ENCODE assay signal across 20 cellular contexts in genomic region chr14:20572382-20572990, GRCh38. TPM values are rescaled to one million over a fixed set of nuclear protein-coding genes. Genes with fewer than 3 reads are reported as not detected.
"Had no signal": no experiment of that assay in that cellular context is flagged by ENCODE, and none has a peak within 500 bp of the region (broad histone marks: within the 10 kb centered on the region; RNA-seq: fewer than 3 reads in every experiment).

No MANE protein-coding gene starts in this region.

RNA-seq across cellular contexts. Expression of gene RNASE9, which starts 11.6 kb away (rescaled TPM):
- total RNA-seq: activated CD4-positive, alpha-beta memory T cell treated with anti-CD3 and anti-CD28 coated beads for 36 hours; activated CD4-positive, alpha-beta T cell treated with anti-CD3 and anti-CD28 coated beads for 36 hours; activated CD4-positive, alpha-beta T cell treated with anti-CD3 and anti-CD28 coated beads, Interleukin-2, amount 10 ng/mL, durations not matched to agents 24 days and 14 days; activated CD8-positive, alpha-beta memory T cell treated with anti-CD3 and anti-CD28 coated beads for 36 hours; activated CD8-positive, alpha-beta memory T cell treated with anti-CD3 and anti-CD28 coated beads, Interleukin-2, amount 10 ng/mL, durations not matched to agents 7 days and 5 days; activated CD8-positive, alpha-beta T cell treated with anti-CD3 and anti-CD28 coated beads, Interleukin-2, amount 10 ng/mL, durations not matched to agents 7 days and 5 days; activated naive CD4-positive, alpha-beta T cell treated with anti-CD3 and anti-CD28 coated beads for 36 hours; activated naive CD8-positive, alpha-beta T cell treated with anti-CD3 and anti-CD28 coated beads for 36 hours; activated T-helper 1 cell treated with anti-CD3 and anti-CD28 coated beads, Interleukin-12 subunit alpha, Interleukin-12 subunit beta, Interleukin-2, Interleukin-4 antibody, amounts not matched to agents 30 ng/mL and 10 ng/mL and 1 ng/mL, durations not matched to agents 14 hours and 24 hours and 36 hours; activated T-helper 2 cell treated with anti-CD3 and anti-CD28 coated beads, Interferon-gamma antibody, Interleukin-2, Interleukin-4, amounts not matched to agents 10 μg/mL and 5 μg/mL and 100 μg/mL, durations not matched to agents 14 hours and 24 hours and 36 hours; adrenal gland; aorta; body of pancreas; cardiac muscle cell; colonic mucosa; dermis microvascular lymphatic vessel endothelial cell; esophagus muscularis mucosa; foreskin keratinocyte; gastrocnemius medialis; T-helper 17 cell had no signal
- polyA plus RNA-seq: adrenal gland, aorta, cardiac muscle cell, foreskin keratinocyte had no signal

RNA-seq across cellular contexts. Expression of gene RNASE11, which starts 15.3 kb away (rescaled TPM):
- total RNA-seq: activated CD4-positive, alpha-beta memory T cell treated with anti-CD3 and anti-CD28 coated beads for 36 hours; activated CD4-positive, alpha-beta T cell treated with anti-CD3 and anti-CD28 coated beads for 36 hours; activated CD4-positive, alpha-beta T cell treated with anti-CD3 and anti-CD28 coated beads, Interleukin-2, amount 10 ng/mL, durations not matched to agents 24 days and 14 days; activated CD8-positive, alpha-beta memory T cell treated with anti-CD3 and anti-CD28 coated beads for 36 hours; activated CD8-positive, alpha-beta memory T cell treated with anti-CD3 and anti-CD28 coated beads, Interleukin-2, amount 10 ng/mL, durations not matched to agents 7 days and 5 days; activated CD8-positive, alpha-beta T cell treated with anti-CD3 and anti-CD28 coated beads, Interleukin-2, amount 10 ng/mL, durations not matched to agents 7 days and 5 days; activated naive CD4-positive, alpha-beta T cell treated with anti-CD3 and anti-CD28 coated beads for 36 hours; activated naive CD8-positive, alpha-beta T cell treated with anti-CD3 and anti-CD28 coated beads for 36 hours; activated T-helper 1 cell treated with anti-CD3 and anti-CD28 coated beads, Interleukin-12 subunit alpha, Interleukin-12 subunit beta, Interleukin-2, Interleukin-4 antibody, amounts not matched to agents 30 ng/mL and 10 ng/mL and 1 ng/mL, durations not matched to agents 14 hours and 24 hours and 36 hours; activated T-helper 2 cell treated with anti-CD3 and anti-CD28 coated beads, Interferon-gamma antibody, Interleukin-2, Interleukin-4, amounts not matched to agents 10 μg/mL and 5 μg/mL and 100 μg/mL, durations not matched to agents 14 hours and 24 hours and 36 hours; adrenal gland; aorta; body of pancreas; cardiac muscle cell; colonic mucosa; dermis microvascular lymphatic vessel endothelial cell; esophagus muscularis mucosa; foreskin keratinocyte; gastrocnemius medialis; T-helper 17 cell had no signal
- polyA plus RNA-seq: aorta, cardiac muscle cell, foreskin keratinocyte had no signal

RNA-seq across cellular contexts. Expression of gene RNASE12, which starts 18.7 kb away (rescaled TPM):
- total RNA-seq: activated CD4-positive, alpha-beta memory T cell treated with anti-CD3 and anti-CD28 coated beads for 36 hours; activated CD4-positive, alpha-beta T cell treated with anti-CD3 and anti-CD28 coated beads for 36 hours; activated CD4-positive, alpha-beta T cell treated with anti-CD3 and anti-CD28 coated beads, Interleukin-2, amount 10 ng/mL, durations not matched to agents 24 days and 14 days; activated CD8-positive, alpha-beta memory T cell treated with anti-CD3 and anti-CD28 coated beads for 36 hours; activated CD8-positive, alpha-beta memory T cell treated with anti-CD3 and anti-CD28 coated beads, Interleukin-2, amount 10 ng/mL, durations not matched to agents 7 days and 5 days; activated CD8-positive, alpha-beta T cell treated with anti-CD3 and anti-CD28 coated beads, Interleukin-2, amount 10 ng/mL, durations not matched to agents 7 days and 5 days; activated naive CD4-positive, alpha-beta T cell treated with anti-CD3 and anti-CD28 coated beads for 36 hours; activated naive CD8-positive, alpha-beta T cell treated with anti-CD3 and anti-CD28 coated beads for 36 hours; activated T-helper 1 cell treated with anti-CD3 and anti-CD28 coated beads, Interleukin-12 subunit alpha, Interleukin-12 subunit beta, Interleukin-2, Interleukin-4 antibody, amounts not matched to agents 30 ng/mL and 10 ng/mL and 1 ng/mL, durations not matched to agents 14 hours and 24 hours and 36 hours; activated T-helper 2 cell treated with anti-CD3 and anti-CD28 coated beads, Interferon-gamma antibody, Interleukin-2, Interleukin-4, amounts not matched to agents 10 μg/mL and 5 μg/mL and 100 μg/mL, durations not matched to agents 14 hours and 24 hours and 36 hours; adrenal gland; aorta; body of pancreas; cardiac muscle cell; colonic mucosa; dermis microvascular lymphatic vessel endothelial cell; esophagus muscularis mucosa; foreskin keratinocyte; gastrocnemius medialis; T-helper 17 cell had no signal
- polyA plus RNA-seq: adrenal gland, aorta, cardiac muscle cell, foreskin keratinocyte had no signal
